8 cellular contexts compared by ENCODE assay signal in the genomic region with DNA sequence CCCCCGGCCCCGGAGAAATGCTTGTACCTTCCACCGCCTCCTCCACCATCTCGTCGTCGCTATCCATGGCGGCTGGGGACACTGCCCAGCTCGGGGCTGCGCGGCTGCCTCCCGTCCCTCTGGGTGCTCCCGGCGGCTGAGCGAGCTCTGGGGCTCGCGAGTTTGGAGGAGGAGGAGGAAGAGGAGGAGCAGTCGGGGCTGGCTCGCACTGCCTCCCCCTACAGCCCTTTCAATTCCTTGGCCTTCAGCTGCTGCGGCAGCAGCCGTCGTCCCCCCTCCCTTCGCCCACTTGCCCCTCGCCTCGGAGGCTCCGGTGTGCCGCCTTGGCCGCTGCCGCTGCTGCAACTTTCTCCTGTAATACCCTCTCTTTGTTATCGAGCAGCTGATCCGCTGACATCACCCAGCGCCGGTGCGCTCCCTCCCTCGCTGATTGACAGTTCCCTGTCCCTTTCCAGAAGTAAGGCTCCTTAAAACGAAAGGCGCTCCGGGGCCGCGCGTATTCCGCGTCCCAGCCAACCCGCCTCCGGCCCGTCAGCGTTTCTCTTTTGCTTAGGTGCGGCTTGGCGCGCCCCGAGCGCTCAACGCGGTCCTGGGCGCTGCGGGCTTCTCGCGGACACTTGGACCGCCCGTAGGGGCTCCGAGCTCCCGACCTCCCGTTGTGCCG. TPM values are rescaled to one million over a fixed set of nuclear protein-coding genes. Genes with fewer than 3 reads are reported as not detected.
DNase-seq lines count a peak whose midpoint lies in the region; ATAC-seq and TF ChIP-seq lines count a peak whose summit lies in the region.

A gene (minus strand): TSS at position 149 of the 664 bp plus-strand sequence. CDS start 82 bp downstream, at position 67.

- peak within 1 kb of the TSS; percentile 89 to 99 (median 98) for H3K4me3 Mint-ChIP-seq in naive thymus-derived CD4-positive, alpha-beta T cell
- H3K4me3 Mint-ChIP-seq in stimulated activated naive CD8-positive, alpha-beta T cell treated with anti-CD3 and anti-CD28 coated beads, Interleukin-15, Interleukin-2, amounts not matched to agents 100 ng/mL and 50 ng/mL, for 24 hours = peak within 1 kb of the TSS; percentile 93

- peak; percentile 25 for ATAC-seq in GM21360 (IDR thresholded peaks at IDR 0.05; ENCODE audit: unreplicated experiment)
- peak; percentile 31 for ATAC-seq in naive thymus-derived CD4-positive, alpha-beta T cell

- H3K4me3 ChIP-seq in BJ (ENCODE audit: low read depth, low read length) = peak within 1 kb of the TSS; percentile 90
- peak within 1 kb of the TSS; percentile 72 for H3K4me3 ChIP-seq in Jurkat, Clone E6-1 (ENCODE audit: low read length)
- H3K4me3 ChIP-seq in naive thymus-derived CD4-positive, alpha-beta T cell (ENCODE audit: low read length) = peak within 1 kb of the TSS; percentile 68

- H3K27me3 ChIP-seq in BJ (ENCODE audit: control insufficient read depth, insufficient read depth, low read length) = peaks cover 19% of the 10 kb centered on the region
- H3K27me3 ChIP-seq in naive thymus-derived CD4-positive, alpha-beta T cell (ENCODE audit: control insufficient read depth in 2 of 2, insufficient read depth in 2 of 2, low read length in 2 of 2) = no peaks in the 10 kb centered on the region

- peaks cover 0 to 11% (median 0%) of the 10 kb centered on the region in 5 donors for H3K27me3 Mint-ChIP-seq in naive thymus-derived CD4-positive, alpha-beta T cell
- H3K27me3 Mint-ChIP-seq in stimulated activated naive CD8-positive, alpha-beta T cell treated with anti-CD3 and anti-CD28 coated beads, Interleukin-15, Interleukin-2, amounts not matched to agents 100 ng/mL and 50 ng/mL, for 24 hours = peaks cover 14% of the 10 kb centered on the region

- H3K4me1 ChIP-seq in naive thymus-derived CD4-positive, alpha-beta T cell (ENCODE audit: control insufficient read depth in 2 of 2, insufficient read depth in 2 of 2, low read length in 2 of 2) = peaks cover 12 to 21% of the 10 kb centered on the region in 2 donors

- no peak for DNase-seq in BJ (ENCODE audit: low read depth)
- DNase-seq in Jurkat, Clone E6-1 (ENCODE audit: low read depth, low spot score) = peak; percentile 45
- DNase-seq in RPMI7951 (ENCODE audit: low read depth) = peak; percentile 70
- peak; percentile 50 for DNase-seq in activated T-helper 9 cell treated with anti-CD3 and anti-CD28 coated beads, Interleukin-2, amount 50 U/mL, for 16 hours (ENCODE audit: low read depth)
- DNase-seq in fibroblast of peridontal ligament (ENCODE audit: extremely low read depth) = peak; percentile 74
- DNase-seq in naive thymus-derived CD4-positive, alpha-beta T cell = peak; percentile 39 to 75 (median 58)

- no peaks in the 10 kb centered on the region for H3K36me3 ChIP-seq in BJ (ENCODE audit: control insufficient read depth, insufficient read depth, low read length)
- H3K36me3 ChIP-seq in naive thymus-derived CD4-positive, alpha-beta T cell (ENCODE audit: control insufficient read depth in 2 of 3, insufficient read depth in 3 of 3, low read length in 3 of 3) = peaks cover 0 to 4% (median 0%) of the 10 kb centered on the region in 3 experiments

- H3K36me3 Mint-ChIP-seq in naive thymus-derived CD4-positive, alpha-beta T cell = peaks cover 0 to 4% (median 2%) of the 10 kb centered on the region in 5 donors
- H3K36me3 Mint-ChIP-seq in stimulated activated naive CD8-positive, alpha-beta T cell treated with anti-CD3 and anti-CD28 coated beads, Interleukin-15, Interleukin-2, amounts not matched to agents 100 ng/mL and 50 ng/mL, for 24 hours (ENCODE audit: low read depth) = no peaks in the 10 kb centered on the region

- H3K27ac Mint-ChIP-seq in naive thymus-derived CD4-positive, alpha-beta T cell = peak within 1 kb of the TSS; percentile 86 to 99 (median 97)
- peak within 1 kb of the TSS; percentile 94 for H3K27ac Mint-ChIP-seq in stimulated activated naive CD8-positive, alpha-beta T cell treated with anti-CD3 and anti-CD28 coated beads, Interleukin-15, Interleukin-2, amounts not matched to agents 100 ng/mL and 50 ng/mL, for 24 hours

- no peaks in the 10 kb centered on the region for H3K9me3 ChIP-seq in naive thymus-derived CD4-positive, alpha-beta T cell (ENCODE audit: control insufficient read depth in 2 of 3, low read length in 3 of 3)

- POLR2A ChIA-PET in BJ (lab: Charles Lee) = interaction anchor here (0.6 kb wide), 1 partner anchor 1773 kb away, joined by 4 read pairs; no protein-coding TSS in a partner anchor
- POLR2A ChIA-PET in naive thymus-derived CD4-positive, alpha-beta T cell (lab: Charles Lee) = interaction anchor here (0.6 to 4.0 kb wide), 13 partner anchors 9 to 817 kb away, joined by 3 to 37 read pairs (median 4); a partner anchor contains a TSS

- CTCF ChIA-PET in BJ (lab: Yijun Ruan, JAX) = interaction anchor here (1.0 to 1.7 kb wide), 5 partner anchors 18 to 140 kb away, joined by 3 to 7 read pairs (median 3); no protein-coding TSS in a partner anchor
- CTCF ChIA-PET in naive thymus-derived CD4-positive, alpha-beta T cell (lab: Charles Lee) = no interaction called here

- H3K27ac ChIP-seq in naive thymus-derived CD4-positive, alpha-beta T cell (ENCODE audit: low read depth, low read length) = peak within 1 kb of the TSS; percentile 76

- H3K9me3 Mint-ChIP-seq in naive thymus-derived CD4-positive, alpha-beta T cell = peaks cover 0 to 2% (median 0%) of the 10 kb centered on the region in 11 donors
- no peaks in the 10 kb centered on the region for H3K9me3 Mint-ChIP-seq in stimulated activated naive CD8-positive, alpha-beta T cell treated with anti-CD3 and anti-CD28 coated beads, Interleukin-15, Interleukin-2, amounts not matched to agents 100 ng/mL and 50 ng/mL, for 24 hours

- TF ChIP-seq CTCF in BJ (IDR thresholded peaks at IDR 0.05; ENCODE audit: insufficient read depth, low read depth, low read length) = peak; percentile 18; the same call in 1 of the 2 replicates

- H3K4me1 Mint-ChIP-seq in naive thymus-derived CD4-positive, alpha-beta T cell = peaks cover 27 to 58% (median 49%) of the 10 kb centered on the region in 7 donors
- peaks cover 46% of the 10 kb centered on the region for H3K4me1 Mint-ChIP-seq in stimulated activated naive CD8-positive, alpha-beta T cell treated with anti-CD3 and anti-CD28 coated beads, Interleukin-15, Interleukin-2, amounts not matched to agents 100 ng/mL and 50 ng/mL, for 24 hours (ENCODE audit: low read depth)

- intact Hi-C loops in naive thymus-derived CD4-positive, alpha-beta T cell (cut with micrococcal nuclease) = loop anchor here (1.0 to 10.0 kb wide), 13 partner anchors 25 to 1313 kb away; a partner anchor contains a TSS

RNA-seq across cellular contexts. Expression of the gene that starts here (rescaled TPM):
- 14.5 and 24.2 TPM in 2 replicates for polyA plus RNA-seq in BJ (2011; rRNA removed)
- 30.8 and 32.2 TPM in 2 replicates for polyA minus RNA-seq in BJ (2011; rRNA and poly(A)+ RNA removed)
- 14.5 TPM for polyA plus RNA-seq in Jurkat, Clone E6-1 (2012; ENCODE audit: insufficient read depth, insufficient read length)
- 23.3 and 23.8 TPM in 2 replicates for total RNA-seq in RPMI7951 (2014; rRNA removed; shearing (Covaris generic))
- 10 to 100 TPM in 2 of 5 experiments, 1 to 10 TPM in 3; 7.4 to 16.7 (median 9.4) TPM for total RNA-seq in naive thymus-derived CD4-positive, alpha-beta T cell
- polyA plus RNA-seq in naive thymus-derived CD4-positive, alpha-beta T cell = 1 to 10 TPM; 1.0 to 2.8 TPM
